In genomic region chr17:50177983-50178834, GRCh38 we compare ENCODE assay signal across 8 cellular contexts. TPM values are rescaled to one million over a fixed set of nuclear protein-coding genes. Genes with fewer than 3 reads are reported as not detected.
DNase-seq lines count a peak whose midpoint lies in the region; ATAC-seq and TF ChIP-seq lines count a peak whose summit lies in the region.

No MANE protein-coding gene starts in this region.

- peak in 1 of 2 donors; percentile 75 for TF ChIP-seq EP300 in tibial nerve (IDR thresholded peaks at IDR 0.05)

- TF ChIP-seq CTCF in esophagus squamous epithelium (IDR thresholded peaks at IDR 0.05) (peak in 4 of 6 experiments; percentile 27 to 49 (median 45)), tibial nerve (IDR thresholded peaks at IDR 0.05) (peak; percentile 32 to 58 (median 49))

- H3K27me3 Mint-ChIP-seq in activated T-cell treated with anti-CD3 and anti-CD28 coated beads, Interleukin-2, amount 50 U/mL, for 4 hours (ENCODE audit: low read depth), result no peaks in the 10 kb centered on the region
- H3K27me3 Mint-ChIP-seq in naive B cell, result no peaks in the 10 kb centered on the region

- H3K4me1 ChIP-seq in esophagus squamous epithelium (peaks cover 21 to 59% (median 30%) of the 10 kb centered on the region in 3 donors), tibial nerve (peaks cover 0 to 80% (median 26%) of the 10 kb centered on the region in 4 donors)

- H3K9me3 ChIP-seq in esophagus squamous epithelium, result no peaks in the 10 kb centered on the region
- no peaks in the 10 kb centered on the region for H3K9me3 ChIP-seq in tibial nerve

- TF ChIP-seq POLR2A in esophagus squamous epithelium (IDR thresholded peaks at IDR 0.05), result no peak
- peak in 1 of 2 donors; percentile 18 for TF ChIP-seq POLR2A in tibial nerve (IDR thresholded peaks at IDR 0.05)

- ATAC-seq in HG02623 (IDR thresholded peaks at IDR 0.05; ENCODE audit: unreplicated experiment) (peak; percentile 58), naive B cell (ENCODE audit: low read depth in 2 of 2) (peak; percentile 95 to 98)
- ATAC-seq in activated T-cell treated with anti-CD3 and anti-CD28 coated beads, Interleukin-2, amount 50 U/mL, for 4 hours, result peak; percentile 84 to 86

- H3K27ac ChIP-seq in esophagus squamous epithelium (peak overlapping the region; percentile 68 to 85 (median 74)), tibial nerve (peak overlapping the region; percentile 33 to 89 (median 78))

- peak; percentile 95 for DNase-seq in DMS53 (lab: John Stamatoyannopoulos, UW)
- peak; percentile 96 for DNase-seq in NCI-H69 (lab: John Stamatoyannopoulos, UW)
- peak; percentile 47 for DNase-seq in activated T-cell treated with anti-CD3 and anti-CD28 coated beads, Interleukin-2, amount 50 U/mL, for 4 hours
- DNase-seq in esophagus squamous epithelium (lab: John Stamatoyannopoulos, UW), result no peak
- DNase-seq in naive B cell, result peak; percentile 65
- DNase-seq in tibial nerve (ENCODE audit: low spot score in 2 of 2), result peak in 1 of 2 donors; percentile 43
- DNase-seq in NK-92 treated with Interleukin-12 subunit alpha and Interleukin-12 subunit beta, amount 100 ng/mL, for 24 hours (lab: John Stamatoyannopoulos, UW), result no peak

- H3K27ac Mint-ChIP-seq in naive B cell, result peak overlapping the region in 3 of 6 donors; percentile 6 to 89 (median 65)

- H3K4me3 ChIP-seq in esophagus squamous epithelium (peak overlapping the region in 3 of 4 donors; percentile 9 to 44 (median 9)), tibial nerve (peak overlapping the region in 2 of 4 donors; percentile 0 to 26)

- no peaks in the 10 kb centered on the region for H3K36me3 Mint-ChIP-seq in activated T-cell treated with anti-CD3 and anti-CD28 coated beads, Interleukin-2, amount 50 U/mL, for 4 hours (ENCODE audit: insufficient read depth)
- H3K36me3 Mint-ChIP-seq in naive B cell, result no peaks in the 10 kb centered on the region

- intact Hi-C loops in esophagus squamous epithelium (cut with DNase I), result no loop called here

- H3K4me3 Mint-ChIP-seq in activated T-cell treated with anti-CD3 and anti-CD28 coated beads, Interleukin-2, amount 50 U/mL, for 4 hours, result no peak overlapping the region
- H3K4me3 Mint-ChIP-seq in naive B cell, result peak overlapping the region; percentile 17 to 89 (median 62)

- no peaks in the 10 kb centered on the region for H3K36me3 ChIP-seq in esophagus squamous epithelium
- H3K36me3 ChIP-seq in tibial nerve, result no peaks in the 10 kb centered on the region

- WGBS in esophagus squamous epithelium, 2 donors, result 2 to 25% methylated on average over 5 to 8 of the region's 22 CpGs
- 6 to 10% methylated on average over 19 to 22 of the region's 22 CpGs for WGBS in tibial nerve, 2 donors

- H3K27me3 ChIP-seq in esophagus squamous epithelium, result no peaks in the 10 kb centered on the region
- H3K27me3 ChIP-seq in tibial nerve, result no peaks in the 10 kb centered on the region

- peaks cover 13% of the 10 kb centered on the region for H3K4me1 Mint-ChIP-seq in activated T-cell treated with anti-CD3 and anti-CD28 coated beads, Interleukin-2, amount 50 U/mL, for 4 hours (ENCODE audit: low read depth)
- H3K4me1 Mint-ChIP-seq in naive B cell, result peaks cover 18 to 21% (median 19%) of the 10 kb centered on the region in 3 donors

- H3K9me3 Mint-ChIP-seq in activated T-cell treated with anti-CD3 and anti-CD28 coated beads, Interleukin-2, amount 50 U/mL, for 4 hours, result no peaks in the 10 kb centered on the region
- H3K9me3 Mint-ChIP-seq in naive B cell, result no peaks in the 10 kb centered on the region

RNA-seq across cellular contexts. Expression of gene SGCA, which starts 12.4 kb away (rescaled TPM):
- not detected for total RNA-seq in activated T-cell treated with anti-CD3 and anti-CD28 coated beads, Interleukin-2, amount 50 U/mL, for 4 hours
- total RNA-seq in esophagus squamous epithelium (10 to 100 TPM in 1 of 4 donors, 1 to 10 TPM in 3; 1.9 to 15.1 (median 6.9) TPM), tibial nerve (1 to 10 TPM; 1.8 to 7.8 (median 4.9) TPM)
- 10 to 100 TPM in 1 of 6 donors, 1 to 10 TPM in 5; 2.0 to 16.6 (median 3.5) TPM for polyA plus RNA-seq in naive B cell (ENCODE audit: low read depth in 6 of 6)

RNA-seq across cellular contexts. Expression of gene COL1A1, which starts 23.2 kb away (rescaled TPM):
- 1 to 10 TPM; 1.6 to 3.2 (median 2.8) TPM for total RNA-seq in activated T-cell treated with anti-CD3 and anti-CD28 coated beads, Interleukin-2, amount 50 U/mL, for 4 hours
- total RNA-seq in esophagus squamous epithelium (10 to 100 TPM; 12.4 to 20.8 (median 19.7) TPM), tibial nerve (100 to 1,000 TPM in 1 of 4 donors, 10 to 100 TPM in 3; 31.5 to 185 (median 73.0) TPM)
- under 1 TPM in 2 of 6 donors, not detected in 4; 0.23 to 0.80 TPM for polyA plus RNA-seq in naive B cell (ENCODE audit: low read depth in 6 of 6)

RNA-seq across cellular contexts. Expression of gene PPP1R9B, which starts 27.7 kb away (rescaled TPM):
- 10 to 100 TPM; 70.2 to 82.2 (median 76.6) TPM for total RNA-seq in activated T-cell treated with anti-CD3 and anti-CD28 coated beads, Interleukin-2, amount 50 U/mL, for 4 hours
- 10 to 100 TPM; 24.9 to 35.9 (median 28.2) TPM for total RNA-seq in esophagus squamous epithelium
- polyA plus RNA-seq in naive B cell (ENCODE audit: low read depth in 6 of 6), result 1 to 10 TPM in 5 of 6 donors, under 1 TPM in 1; 0.55 to 3.5 (median 2.3) TPM
- 10 to 100 TPM; 28.4 to 54.9 (median 36.9) TPM for total RNA-seq in tibial nerve

RNA-seq across cellular contexts. Expression of gene SAMD14, which starts 48.2 kb away (rescaled TPM):
- under 1 TPM; 0.47 to 0.78 (median 0.52) TPM for total RNA-seq in activated T-cell treated with anti-CD3 and anti-CD28 coated beads, Interleukin-2, amount 50 U/mL, for 4 hours
- total RNA-seq in esophagus squamous epithelium, result under 1 TPM in 1 of 4 donors, not detected in 3; 0.57 TPM
- under 1 TPM in 2 of 6 donors, not detected in 4; 0.11 to 0.31 TPM for polyA plus RNA-seq in naive B cell (ENCODE audit: low read depth in 6 of 6)
- total RNA-seq in tibial nerve, result 1 to 10 TPM in 2 of 4 donors, under 1 TPM in 2; 0.63 to 1.5 (median 1.1) TPM

Comparison
In these comparisons a context has a peak if more than half of its experiments do, and no peak if none do; other contexts are left out.
1. DNase-seq: peak in DMS53 (single experiment), NCI-H69 (single experiment), activated T-cell treated with anti-CD3 and anti-CD28 coated beads, Interleukin-2, amount 50 U/mL, for 4 hours (single experiment) and naive B cell (single experiment); none in esophagus squamous epithelium (single experiment) and NK-92 treated with Interleukin-12 subunit alpha and Interleukin-12 subunit beta, amount 100 ng/mL, for 24 hours (single experiment).
2. Peak in every context shown above with its lines, with median percentiles within 50 percentile points of each other: ATAC-seq.